Comparison of ENCODE assay signal across 14 cellular contexts in the genomic region with DNA sequence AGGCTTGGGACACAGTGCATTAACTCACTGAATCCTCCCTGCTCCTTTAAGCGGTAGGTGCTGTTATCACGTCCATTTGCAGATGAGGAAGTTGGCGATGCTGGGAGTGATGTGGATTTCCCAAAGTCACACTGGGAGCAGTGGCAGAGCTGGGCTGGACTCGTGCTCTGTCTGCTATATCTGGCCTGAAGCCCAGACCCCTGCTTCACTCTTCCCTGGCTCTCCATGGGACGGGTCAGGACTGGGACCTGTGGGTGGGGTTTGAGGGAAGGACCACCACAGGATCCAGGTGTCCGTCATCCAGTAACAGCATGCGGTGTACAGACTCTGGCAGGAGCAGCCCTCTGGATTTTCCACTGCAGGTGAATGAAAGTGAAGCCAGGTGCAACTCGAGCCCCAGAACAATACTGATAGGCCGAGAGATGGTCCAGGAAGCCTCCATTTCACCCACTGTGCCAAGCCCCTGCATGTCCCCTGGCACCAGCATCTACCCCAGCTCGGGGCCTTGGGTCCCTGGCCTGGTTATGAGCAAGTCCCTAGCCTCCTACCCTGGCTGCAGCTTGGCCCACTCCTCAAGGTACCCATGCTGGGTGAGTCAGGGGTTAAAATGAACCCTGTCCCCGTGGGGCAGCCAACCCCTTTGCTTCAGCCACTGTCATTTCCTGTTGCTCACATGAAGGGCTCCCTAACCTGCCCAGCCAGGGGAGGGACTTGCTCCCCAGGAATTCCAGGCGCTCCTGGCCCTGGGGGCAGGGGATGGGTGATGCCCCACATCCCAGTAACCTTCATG. TPM values are rescaled to one million over a fixed set of nuclear protein-coding genes. Genes with fewer than 3 reads are reported as not detected.
A peak's percentile ranks its signal among the peaks of the same experiment; 100 is the strongest.
DNase-seq lines count a peak whose midpoint lies in the region; ATAC-seq and TF ChIP-seq lines count a peak whose summit lies in the region.
"Had no signal": no experiment of that assay in that cellular context is flagged by ENCODE, and none has a peak within 500 bp of the region (broad histone marks: within the 10 kb centered on the region; RNA-seq: fewer than 3 reads in every experiment).

No MANE protein-coding gene starts in this region.

- peak overlapping the region; percentile 38 for H3K4me2 ChIP-seq in PC-3 (ENCODE audit: low read length)

- H3K27me3 ChIP-seq in PC-3 (ENCODE audit: low read length) (no peaks in the 10 kb centered on the region), MG63 (no peaks in the 10 kb centered on the region)

- H3K9ac ChIP-seq in PC-3 (ENCODE audit: low read length) = no peak overlapping the region
- H3K9ac ChIP-seq: parathyroid adenoma had no signal

- no peaks in the 10 kb centered on the region for H3K79me2 ChIP-seq in PC-3 (ENCODE audit: low read length)
- H3K79me2 ChIP-seq: parathyroid adenoma had no signal

- H3K9me3 ChIP-seq in PC-3 (ENCODE audit: low read length) (no peaks in the 10 kb centered on the region), MG63 (no peaks in the 10 kb centered on the region)
- H3K9me3 ChIP-seq: left lung had no signal

- H3K36me3 ChIP-seq in PC-3 (ENCODE audit: low read depth, low read length) = no peaks in the 10 kb centered on the region
- peaks cover 5% of the 10 kb centered on the region; the same call in 1 of the 2 replicates for H3K36me3 ChIP-seq in MG63
- H3K36me3 ChIP-seq: left lung had no signal

- H3F3A ChIP-seq in PC-3 (ENCODE audit: low read length, unreplicated experiment) = no peaks in the 10 kb centered on the region

- POLR2A ChIA-PET in PC-3 (lab: Charles Lee; ENCODE audit: unreplicated experiment) = no interaction called here

- no peak for ATAC-seq in PC-3
- peak; percentile 7 for ATAC-seq in left ventricle myocardium superior
- ATAC-seq in HG03135 (IDR thresholded peaks at IDR 0.05; ENCODE audit: unreplicated experiment) = no peak
- ATAC-seq: activated CD4-positive, alpha-beta T cell treated with anti-CD3 and anti-CD28 coated beads for 36 hours had no signal

- H3K9me2 ChIP-seq in PC-3 (replicated peaks; ENCODE audit: low read length) = no peaks in the 10 kb centered on the region

- BruUV-seq in PC-3 (replicated peaks; lab: Mats Ljungman, UMichigan) = no TSS peak

- peak in 2 of 3 experiments; percentile 24 to 36 for DNase-seq in NCI-H1417 (lab: John Stamatoyannopoulos, UW)
- DNase-seq in NCI-H1417 treated with DMSO at 0.1 percent for 48 hours (lab: John Stamatoyannopoulos, UW) = no peak
- DNase-seq in PC-3 = peak; percentile 41
- DNase-seq in left ventricle myocardium superior = peak; percentile 50
- DNase-seq in substantia nigra (lab: John Stamatoyannopoulos, UW) = no peak
- DNase-seq in DMS79 (lab: John Stamatoyannopoulos, UW) = no peak
- DNase-seq in MG63 = no peak
- DNase-seq: activated CD4-positive, alpha-beta T cell treated with anti-CD3 and anti-CD28 coated beads for 36 hours; activated effector memory CD4-positive, alpha-beta T cell treated with Interleukin-2 at 50 U/mL for 16 hours; NCI-H748 treated with DMSO at 0.1 percent for 48 hours; stimulated activated CD4-positive, alpha-beta T cell treated with anti-CD3 and anti-CD28 coated beads, Interleukin-2, amount 100 ng/mL, for 48 hours had no signal

- intact Hi-C loops in PC-3 (cut with micrococcal nuclease) (no loop called here), left ventricle myocardium superior (cut with micrococcal nuclease) (no loop called here)

- H3K27ac ChIP-seq in PC-3 (ENCODE audit: low read length) (no peak overlapping the region), substantia nigra (ENCODE audit: low read depth, low read length, poor library complexity, severe bottlenecking) (peak overlapping the region; percentile 100)
- H3K27ac ChIP-seq: left lung, parathyroid adenoma had no signal

- CTCF ChIA-PET in PC-3 (lab: Charles Lee) = interaction anchor here (1.1 kb wide), 1 partner anchor 39 kb away, joined by 4 read pairs; no protein-coding TSS in a partner anchor

- no peaks in the 10 kb centered on the region for H4K20me1 ChIP-seq in PC-3 (ENCODE audit: low read length)

- H2AFZ ChIP-seq in PC-3 (ENCODE audit: low read length) = no peak overlapping the region
- H2AFZ ChIP-seq: parathyroid adenoma had no signal

- no peak for TF ChIP-seq CTCF in PC-3 (conservative IDR thresholded peaks at IDR 0.05; ENCODE audit: low read depth, low read length)

- H3K4me3 ChIP-seq in PC-3 (ENCODE audit: low read length) = no peak overlapping the region
- H3K4me3 ChIP-seq in MG63 = no peak overlapping the region
- H3K4me3 ChIP-seq: left lung had no signal

- H3K4me1 ChIP-seq in PC-3 (ENCODE audit: insufficient read depth, low read length) = peaks cover 26% of the 10 kb centered on the region

RNA-seq across cellular contexts. Expression of gene USP2, which starts 4.2 kb away (rescaled TPM):
- total RNA-seq in PC-3 (2014; rRNA removed) = 0.92 and 1.8 TPM in 2 replicates
- 173 TPM for total RNA-seq in left ventricle myocardium superior
- 2.1 TPM in 1 of 2 replicates, not detected in the other for total RNA-seq in MG63 (2014; rRNA removed; shearing (Covaris generic); ENCODE audit: low replicate concordance)

RNA-seq across cellular contexts. Expression of gene MFRP, which starts 30.8 kb away (rescaled TPM):
- total RNA-seq in PC-3 (2014; rRNA removed) (not detected in 2 replicates), left ventricle myocardium superior (not detected)
- total RNA-seq in MG63 (2014; rRNA removed; shearing (Covaris generic); ENCODE audit: low replicate concordance) = not detected in 2 replicates
- total RNA-seq: activated CD4-positive, alpha-beta T cell treated with anti-CD3 and anti-CD28 coated beads for 36 hours; left lung had no signal

RNA-seq across cellular contexts. Expression of gene C1QTNF5, which starts 36.6 kb away (rescaled TPM):
- total RNA-seq in PC-3 (2014; rRNA removed) = 2.0 and 2.6 TPM in 2 replicates
- 14.4 TPM for total RNA-seq in left ventricle myocardium superior
- total RNA-seq in MG63 (2014; rRNA removed; shearing (Covaris generic); ENCODE audit: low replicate concordance) = not detected in 2 replicates
- total RNA-seq: activated CD4-positive, alpha-beta T cell treated with anti-CD3 and anti-CD28 coated beads for 36 hours had no signal

RNA-seq across cellular contexts. Expression of gene RNF26, which starts 43.0 kb away (rescaled TPM):
- total RNA-seq in PC-3 (2014; rRNA removed) (22.9 and 34.5 TPM in 2 replicates), left ventricle myocardium superior (13.2 TPM)
- 8.5 and 23.3 TPM in 2 replicates for total RNA-seq in MG63 (2014; rRNA removed; shearing (Covaris generic); ENCODE audit: low replicate concordance)

RNA-seq across cellular contexts. Expression of gene THY1, which starts 45.7 kb away (rescaled TPM):
- not detected in 2 replicates for total RNA-seq in PC-3 (2014; rRNA removed)
- 1.5 TPM for total RNA-seq in left ventricle myocardium superior
- 122 and 188 TPM in 2 replicates for total RNA-seq in MG63 (2014; rRNA removed; shearing (Covaris generic); ENCODE audit: low replicate concordance)

Comparison
In these comparisons a context has a peak if more than half of its experiments do, and no peak if none do; other contexts are left out.
1. DNase-seq: peak in NCI-H1417 (2 of 3), PC-3 (single experiment) and left ventricle myocardium superior (single experiment); none in NCI-H1417 treated with DMSO at 0.1 percent for 48 hours (single experiment), substantia nigra (0 of 49), DMS79 (single experiment) and MG63 (single experiment).
2. RNA of gene USP2, which starts 4.2 kb away (total RNA-seq): 173 TPM in left ventricle myocardium superior (single experiment); 2.1 TPM in MG63 and 0.92 to 1.8 TPM in PC-3; every median in the first group is over 10 times any median in the second.